ENCODE assay signal across 19 cellular contexts in the genomic region with DNA sequence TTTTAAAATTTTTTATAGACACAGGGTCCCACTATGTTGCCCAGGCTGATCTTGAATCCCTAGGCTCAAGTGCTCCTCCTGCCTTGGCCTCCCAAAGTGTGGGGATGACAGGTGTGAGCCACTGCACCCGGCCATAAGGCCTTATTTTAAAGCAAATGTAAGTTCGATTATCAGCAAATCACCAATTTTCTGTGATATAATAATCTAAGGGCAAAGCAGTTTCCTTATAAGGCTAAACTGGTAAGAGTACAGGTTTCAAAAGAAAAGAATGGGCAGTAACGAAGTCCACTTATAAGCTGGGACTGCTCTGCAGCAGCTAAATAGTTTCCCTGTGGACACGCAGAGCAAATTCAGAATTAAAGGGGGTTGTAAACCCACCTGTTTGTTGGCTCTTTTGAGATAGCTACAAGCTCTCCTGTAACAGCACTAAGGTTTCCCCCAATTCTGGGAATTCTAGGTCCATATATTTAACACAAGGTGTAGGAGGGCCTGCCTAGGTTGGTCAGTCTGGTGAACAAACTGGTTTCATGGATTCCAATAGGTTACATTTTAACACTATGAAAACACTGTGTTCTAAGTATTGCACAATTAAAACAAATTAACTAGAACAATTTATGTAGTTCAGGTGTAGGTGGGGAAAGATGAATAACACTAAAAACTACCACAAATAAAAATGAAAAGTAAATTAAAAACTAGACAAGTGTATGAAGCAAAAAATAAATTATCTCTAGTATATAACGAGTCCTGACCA. TPM values are rescaled to one million over a fixed set of nuclear protein-coding genes. Genes with fewer than 3 reads are reported as not detected.
DNase-seq lines count a peak whose midpoint lies in the region; ATAC-seq, FAIRE-seq and TF ChIP-seq lines count a peak whose summit lies in the region.
"Had no signal": no experiment of that assay in that cellular context is flagged by ENCODE, and none has a peak within 500 bp of the region (broad histone marks: within the 10 kb centered on the region; RNA-seq: fewer than 3 reads in every experiment).

No MANE protein-coding gene starts in this region.

- H3K36me3 ChIP-seq in Panc1 (ENCODE audit: control insufficient read depth, insufficient read depth, low read length): peaks cover 18% of the 10 kb centered on the region
- H3K36me3 ChIP-seq in neural progenitor cell: peaks cover 5% of the 10 kb centered on the region
- peaks cover 13% of the 10 kb centered on the region; the same call in 1 of the 2 replicates for H3K36me3 ChIP-seq in GM23248 (ENCODE audit: low read depth)
- peaks cover 5 to 10% of the 10 kb centered on the region in 2 donors for H3K36me3 ChIP-seq in small intestine (ENCODE audit: control insufficient read depth in 2 of 2, insufficient read depth in 2 of 2, low read length in 2 of 2)
- H3K36me3 ChIP-seq in upper lobe of left lung: peaks cover 0 to 16% (median 9%) of the 10 kb centered on the region in 4 donors

- H3K27me3 Mint-ChIP-seq in Calu3 (ENCODE audit: unreplicated experiment) (no peaks in the 10 kb centered on the region), neural progenitor cell (ENCODE audit: insufficient read depth, low read depth) (peaks cover under 1% of the 10 kb centered on the region)

- H3K4me3 ChIP-seq in Panc1 (ENCODE audit: low read depth in 2 of 2, low read length in 2 of 2) (no peak overlapping the region), neural progenitor cell (no peak overlapping the region), GM23248 (no peak overlapping the region), small intestine (ENCODE audit: low read depth in 1 of 2, low read length in 2 of 2) (no peak overlapping the region), upper lobe of left lung (no peak overlapping the region)
- H3K4me3 ChIP-seq: HAP-1 had no signal

- H3K4me3 Mint-ChIP-seq in Calu3 (ENCODE audit: low read depth, unreplicated experiment) (no peak overlapping the region), neural progenitor cell (no peak overlapping the region)

- CTCF ChIA-PET in Calu3 (lab: Charles Lee): no interaction called here
- CTCF ChIA-PET in Panc1 (lab: Charles Lee): no interaction called here

- DNase-seq in Calu3 (peak; percentile 32), Panc1 (ENCODE audit: low read depth, low spot score) (no peak), kidney glomerular epithelial cell (lab: John Stamatoyannopoulos, UW) (peak; percentile 45), neural progenitor cell (ENCODE audit: low spot score) (no peak), GM23248 (no peak), small intestine (no peak), upper lobe of left lung (no peak)
- DNase-seq: KG1, NCI-H1092, NCI-H1694, NCI-H748 treated with DMSO at 0.1 percent for 48 hours, PC-3, Right ventricle myocardium superior had no signal

- in situ Hi-C loops in Panc1 (cut with HindIII; ENCODE audit: low pct_unique_long_range_greater_than_20kb, low sequenced_read_pairs): no loop called here
- in situ Hi-C loops in GM23248 (cut with MboI): no loop called here

- no peak for TF ChIP-seq EP300 in upper lobe of left lung (IDR thresholded peaks at IDR 0.05)

- no peak for TF ChIP-seq CTCF in Calu3 (IDR thresholded peaks at IDR 0.05; ENCODE audit: unreplicated experiment)
- no peak for TF ChIP-seq CTCF in Panc1 (IDR thresholded peaks at IDR 0.05)
- TF ChIP-seq CTCF in neural progenitor cell (IDR thresholded peaks at IDR 0.05): no peak
- TF ChIP-seq CTCF in upper lobe of left lung (IDR thresholded peaks at IDR 0.05): no peak

- intact Hi-C loops in Calu3 (cut with micrococcal nuclease; ENCODE audit: unreplicated experiment) (no loop called here), Panc1 (cut with micrococcal nuclease; ENCODE audit: unreplicated experiment) (no loop called here)

- H3K4me1 Mint-ChIP-seq in Calu3 (ENCODE audit: low read depth, unreplicated experiment) (peaks cover 15% of the 10 kb centered on the region), neural progenitor cell (no peaks in the 10 kb centered on the region)

- H3K9ac ChIP-seq in neural progenitor cell (no peak overlapping the region), GM23248 (no peak overlapping the region)

- H3K4me2 ChIP-seq in neural progenitor cell: no peak overlapping the region
- H3K4me2 ChIP-seq in GM23248 (ENCODE audit: unreplicated experiment): no peak overlapping the region

- peak overlapping the region; percentile 44 for H3K27ac Mint-ChIP-seq in Calu3 (ENCODE audit: unreplicated experiment)
- no peak overlapping the region for H3K27ac Mint-ChIP-seq in neural progenitor cell

- no peak overlapping the region for H3K27ac ChIP-seq in Panc1 (ENCODE audit: low read length)
- peak overlapping the region; percentile 71 for H3K27ac ChIP-seq in neural progenitor cell
- H3K27ac ChIP-seq in GM23248: no peak overlapping the region
- H3K27ac ChIP-seq in small intestine (ENCODE audit: low read depth in 1 of 2, low read length in 1 of 2): no peak overlapping the region
- H3K27ac ChIP-seq in upper lobe of left lung: no peak overlapping the region
- H3K27ac ChIP-seq: C4-2B had no signal

- no peaks in the 10 kb centered on the region for H3K9me3 Mint-ChIP-seq in Calu3 (ENCODE audit: low read depth, unreplicated experiment)
- H3K9me3 Mint-ChIP-seq in neural progenitor cell: peaks cover 3% of the 10 kb centered on the region

- no peak for TF ChIP-seq POLR2A in upper lobe of left lung (IDR thresholded peaks at IDR 0.05)

- H3K4me1 ChIP-seq in Panc1 (ENCODE audit: control insufficient read depth, insufficient read depth, low read length) (no peaks in the 10 kb centered on the region), neural progenitor cell (no peaks in the 10 kb centered on the region), GM23248 (ENCODE audit: insufficient read depth) (no peaks in the 10 kb centered on the region), small intestine (ENCODE audit: control insufficient read depth in 2 of 2, insufficient read depth in 1 of 2, low read depth in 1 of 2, low read length in 1 of 2) (no peaks in the 10 kb centered on the region), upper lobe of left lung (no peaks in the 10 kb centered on the region)
- H3K4me1 ChIP-seq: HAP-1 had no signal

- no peaks in the 10 kb centered on the region for H3K27me3 ChIP-seq in Panc1 (ENCODE audit: control insufficient read depth, insufficient read depth, low read length)
- H3K27me3 ChIP-seq in neural progenitor cell: no peaks in the 10 kb centered on the region
- no peaks in the 10 kb centered on the region for H3K27me3 ChIP-seq in GM23248 (replicated peaks; ENCODE audit: insufficient read depth)
- no peaks in the 10 kb centered on the region for H3K27me3 ChIP-seq in small intestine (ENCODE audit: control insufficient read depth in 2 of 2, insufficient read depth in 2 of 2, low read length in 2 of 2)
- H3K27me3 ChIP-seq in upper lobe of left lung: no peaks in the 10 kb centered on the region

- POLR2A ChIA-PET in Panc1 (lab: Charles Lee): no interaction called here

- ATAC-seq in Panc1: peak; percentile 48
- no peak for ATAC-seq in upper lobe of left lung (ENCODE audit: low FRiP score in 2 of 2)
- no peak for ATAC-seq in HG03196 (IDR thresholded peaks at IDR 0.05; ENCODE audit: unreplicated experiment)
- ATAC-seq: PC-3 had no signal

- FAIRE-seq in small intestine (lab: Jason Lieb, UNC): no peak
- FAIRE-seq: A204.1 had no signal

- H3K9me2 ChIP-seq in GM23248 (ENCODE audit: insufficient read depth): no peaks in the 10 kb centered on the region

- H3K36me3 Mint-ChIP-seq in Calu3 (ENCODE audit: insufficient read depth, unreplicated experiment): peaks cover 46% of the 10 kb centered on the region
- H3K36me3 Mint-ChIP-seq in neural progenitor cell: peaks cover 6% of the 10 kb centered on the region

- WGBS in GM23248 (ENCODE audit: low coverage in 1 of 2, low lambda C conversion rate in 2 of 2, missing lambda C conversion rate in 2 of 2), 2 experiments: 90 to 95% methylated on average over 5 of the region's 5 CpGs
- 84 to 93% (median 90%) methylated on average over 5 of the region's 5 CpGs for WGBS in small intestine, 3 donors
- 80 to 89% methylated on average over 5 of the region's 5 CpGs for WGBS in upper lobe of left lung, 2 donors

- H3K9me3 ChIP-seq in Panc1 (ENCODE audit: control insufficient read depth, insufficient read depth, low read depth, low read length): no peaks in the 10 kb centered on the region
- H3K9me3 ChIP-seq in neural progenitor cell (ENCODE audit: low read depth): no peaks in the 10 kb centered on the region
- no peaks in the 10 kb centered on the region for H3K9me3 ChIP-seq in GM23248 (ENCODE audit: low read depth)
- no peaks in the 10 kb centered on the region for H3K9me3 ChIP-seq in small intestine (ENCODE audit: control insufficient read depth, low read depth)
- H3K9me3 ChIP-seq in upper lobe of left lung: no peaks in the 10 kb centered on the region
- H3K9me3 ChIP-seq: Caco-2, HAP-1 had no signal

- BruUV-seq in Calu3 (replicated peaks; lab: Mats Ljungman, UMichigan) (no TSS peak), Panc1 (replicated peaks; lab: Mats Ljungman, UMichigan) (no TSS peak)

- H3F3A ChIP-seq in neural progenitor cell (ENCODE audit: low read depth) (peaks cover 46% of the 10 kb centered on the region), GM23248 (ENCODE audit: insufficient read depth) (no peaks in the 10 kb centered on the region)

- H4K20me1 ChIP-seq in neural progenitor cell (ENCODE audit: low read depth) (no peaks in the 10 kb centered on the region), GM23248 (ENCODE audit: insufficient read depth) (no peaks in the 10 kb centered on the region)

- H2AFZ ChIP-seq in neural progenitor cell (replicated peaks) (no peak overlapping the region), GM23248 (no peak overlapping the region)

- no peaks in the 10 kb centered on the region for H3K79me2 ChIP-seq in neural progenitor cell (ENCODE audit: low read depth)
- H3K79me2 ChIP-seq in GM23248 (ENCODE audit: insufficient read depth): no peaks in the 10 kb centered on the region

RNA-seq across cellular contexts. Expression of gene LHFPL5, which starts 26.3 kb away (rescaled TPM):
- 0.42 and 0.66 TPM in 2 replicates for total RNA-seq in Calu3 (2022)
- not detected for total RNA-seq in Panc1 (2021; ENCODE audit: unreplicated experiment)
- not detected for polyA plus RNA-seq in Panc1 (2012; ENCODE audit: insufficient read length)
- not detected in 2 replicates for total RNA-seq in neural progenitor cell (ENCODE audit: low replicate concordance)
- not detected in 2 replicates for total RNA-seq in GM23248 (2014; rRNA removed; shearing (Covaris generic))
- not detected in 2 replicates for polyA plus RNA-seq in GM23248 (2016; fragmentation: Nextera tagmentation; extraction: Ambion mirVana)
- under 1 TPM in 1 of 3 donors, not detected in 2; 0.12 TPM for polyA plus RNA-seq in small intestine
- not detected for total RNA-seq in upper lobe of left lung
- total RNA-seq: Caco-2, MCF 10A, PC-3, Right ventricle myocardium superior had no signal

RNA-seq across cellular contexts. Expression of gene CLPS, which starts 34.3 kb away (rescaled TPM):
- total RNA-seq in Calu3 (2022) (not detected in 2 replicates), Panc1 (2021; ENCODE audit: unreplicated experiment) (4.0 TPM), neural progenitor cell (ENCODE audit: low replicate concordance) (not detected in 2 replicates), upper lobe of left lung (1 to 10 TPM in 2 of 6 donors, not detected in 4; 3.2 to 8.0 TPM)
- polyA plus RNA-seq in Panc1 (2012; ENCODE audit: insufficient read length): not detected
- total RNA-seq in GM23248 (2014; rRNA removed; shearing (Covaris generic)): not detected in 2 replicates
- polyA plus RNA-seq in GM23248 (2016; fragmentation: Nextera tagmentation; extraction: Ambion mirVana) (not detected in 2 replicates), small intestine (10 to 100 TPM in 2 of 3 donors, not detected in 1; 12.2 to 14.5 TPM)
- total RNA-seq: Caco-2, MCF 10A, PC-3, Right ventricle myocardium superior had no signal

RNA-seq across cellular contexts. Expression of gene CLPSL1, which starts 50.6 kb away (rescaled TPM):
- total RNA-seq in Calu3 (2022) (not detected in 2 replicates), Panc1 (2021; ENCODE audit: unreplicated experiment) (not detected), neural progenitor cell (ENCODE audit: low replicate concordance) (not detected in 2 replicates), upper lobe of left lung (not detected)
- not detected for polyA plus RNA-seq in Panc1 (2012; ENCODE audit: insufficient read length)
- total RNA-seq in GM23248 (2014; rRNA removed; shearing (Covaris generic)): not detected in 2 replicates
- polyA plus RNA-seq in GM23248 (2016; fragmentation: Nextera tagmentation; extraction: Ambion mirVana) (not detected in 2 replicates), small intestine (not detected)
- total RNA-seq: Caco-2, MCF 10A, PC-3, Right ventricle myocardium superior had no signal

RNA-seq across cellular contexts. Expression of gene CLPSL2, which starts 55.0 kb away (rescaled TPM):
- not detected in 2 replicates for total RNA-seq in Calu3 (2022)
- total RNA-seq in Panc1 (2021; ENCODE audit: unreplicated experiment): 0.57 TPM
- polyA plus RNA-seq in Panc1 (2012; ENCODE audit: insufficient read length): not detected
- 1.4 TPM in 1 of 2 replicates, not detected in the other for total RNA-seq in neural progenitor cell (ENCODE audit: low replicate concordance)
- total RNA-seq in GM23248 (2014; rRNA removed; shearing (Covaris generic)): not detected in 2 replicates
- not detected in 2 replicates for polyA plus RNA-seq in GM23248 (2016; fragmentation: Nextera tagmentation; extraction: Ambion mirVana)
- polyA plus RNA-seq in small intestine: not detected
- total RNA-seq in upper lobe of left lung: not detected
- total RNA-seq: MCF 10A, PC-3, Right ventricle myocardium superior had no signal

Comparison
In these comparisons a context has a peak if more than half of its experiments do, and no peak if none do; other contexts are left out.
1. DNase-seq: peak in Calu3 (single experiment) and kidney glomerular epithelial cell (single experiment); none in Panc1 (single experiment), neural progenitor cell (single experiment), GM23248 (single experiment), small intestine (single experiment) and upper lobe of left lung (0 of 2).